Comparison of ENCODE assay signal across 1 cellular context in the genomic region with DNA sequence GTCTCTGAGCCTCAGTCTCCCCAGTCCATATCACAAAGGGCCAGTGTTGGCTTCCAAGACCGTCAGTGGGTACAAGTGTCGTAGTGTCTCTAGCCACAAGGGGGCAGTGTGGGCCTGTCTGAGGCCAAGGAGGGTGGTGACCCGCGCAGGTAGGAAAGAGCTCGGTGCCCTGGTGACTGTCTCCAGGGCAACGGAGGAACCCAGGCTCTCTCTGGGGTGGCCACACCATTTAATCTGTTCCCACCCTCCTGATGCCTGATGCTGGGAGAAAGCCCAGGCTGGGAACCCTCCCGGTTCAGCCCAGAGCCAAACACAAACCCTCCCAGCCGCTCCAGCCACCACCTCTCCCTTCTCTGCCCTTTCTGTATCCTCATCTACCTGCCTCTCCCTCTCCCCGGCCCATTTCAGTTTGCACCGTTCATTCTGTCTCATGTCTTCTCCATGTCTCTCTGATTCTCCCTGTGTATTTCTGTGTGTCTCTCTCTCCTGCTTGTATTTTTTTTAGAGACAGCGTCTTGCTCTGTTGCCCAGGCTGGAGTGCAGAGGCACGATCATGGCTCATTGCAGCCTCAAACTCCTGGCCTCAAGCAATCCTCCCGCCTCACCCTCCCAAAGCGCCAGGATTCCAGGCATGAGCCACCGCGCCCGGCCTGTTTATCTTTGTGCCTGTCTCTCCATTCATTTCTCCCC.
TF ChIP-seq lines count a peak whose summit lies in the region.

No MANE protein-coding gene starts in this region.

TF ChIP-seq in neural cell, 6 proteins besides CTCF, POLR2A, EP300 and RAD21 (continued from another document):
- no peak for TF ChIP-seq REST (IDR thresholded peaks at IDR 0.05; ENCODE audit: borderline replicate concordance)
- TF ChIP-seq MXI1 (conservative IDR thresholded peaks at IDR 0.05; ENCODE audit: poor library complexity, severe bottlenecking): peak; percentile 74
- TF ChIP-seq SMC3 (conservative IDR thresholded peaks at IDR 0.05; ENCODE audit: poor library complexity): peak; percentile 98
- TF ChIP-seq TAF1 (IDR thresholded peaks at IDR 0.05; ENCODE audit: low read depth): no peak
- TF ChIP-seq EZH2 (IDR thresholded peaks at IDR 0.05; ENCODE audit: borderline replicate concordance, insufficient read depth, low read length, poor library complexity, severe bottlenecking): no peak
